In the genomic region with DNA sequence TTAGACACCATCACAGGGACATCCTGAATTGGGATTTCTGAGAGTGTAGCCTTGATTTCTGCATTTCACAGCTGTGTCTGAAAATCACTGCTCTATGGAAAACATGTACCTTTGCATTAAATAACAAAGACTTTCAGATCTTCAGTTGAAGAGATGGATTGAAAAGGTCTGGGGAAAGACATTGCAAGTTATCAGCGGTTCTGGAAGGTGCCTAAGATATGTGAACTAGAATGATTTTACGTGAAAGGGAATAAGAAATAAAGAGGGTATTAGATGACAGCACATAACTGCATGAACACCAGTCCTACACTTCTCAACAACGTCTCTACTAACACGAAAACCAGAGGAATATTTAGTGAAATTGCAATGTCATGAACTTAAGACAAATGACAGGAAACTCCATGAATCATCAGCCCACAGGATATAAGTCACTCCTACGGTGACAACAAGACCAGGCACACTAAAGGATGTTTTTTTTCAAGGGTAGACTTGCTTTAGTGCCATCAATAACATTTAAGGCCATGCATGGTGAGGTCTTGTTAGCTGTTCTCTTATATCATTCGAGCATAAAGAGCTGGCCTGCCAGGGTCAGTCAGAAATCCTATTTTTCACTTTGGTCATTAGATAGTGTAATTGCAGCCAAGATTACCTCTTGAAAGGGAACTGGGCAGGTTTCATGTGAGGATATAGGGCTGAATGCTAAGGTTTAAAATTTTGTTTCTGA, we compare ENCODE assay signal across 10 cellular contexts.
DNase-seq lines count a peak whose midpoint lies in the region; ATAC-seq and TF ChIP-seq lines count a peak whose summit lies in the region.
"Had no signal": no experiment of that assay in that cellular context is flagged by ENCODE, and none has a peak within 500 bp of the region (broad histone marks: within the 10 kb centered on the region; RNA-seq: fewer than 3 reads in every experiment).

No MANE protein-coding gene starts in this region.

- peak overlapping the region; percentile 62 for H2AFZ ChIP-seq in mammary epithelial cell (ENCODE audit: low read depth, low read length)

- H3K27ac ChIP-seq in mammary epithelial cell (ENCODE audit: insufficient read depth, low read depth, low read length): no peak overlapping the region
- H3K27ac ChIP-seq in psoas muscle: peak overlapping the region; percentile 24
- H3K27ac ChIP-seq: VCaP had no signal

- H3K27me3 ChIP-seq in mammary epithelial cell (ENCODE audit: insufficient read depth, low read length): no peaks in the 10 kb centered on the region
- no peaks in the 10 kb centered on the region for H3K27me3 ChIP-seq in psoas muscle (ENCODE audit: insufficient read depth in 3 of 3, low read length in 2 of 3)

- intact Hi-C loops in mammary epithelial cell (cut with micrococcal nuclease): no loop called here
- intact Hi-C loops in psoas muscle (cut with DNase I): no loop called here

- ATAC-seq in GM18502 (IDR thresholded peaks at IDR 0.05; ENCODE audit: poor library complexity, unreplicated experiment): peak; percentile 60
- peak in 3 of 4 donors; percentile 33 to 56 (median 45) for ATAC-seq in psoas muscle
- no peak for ATAC-seq in GM19023 (IDR thresholded peaks at IDR 0.05; ENCODE audit: unreplicated experiment)

- no peak overlapping the region for H3K4me3 ChIP-seq in mammary epithelial cell (replicated peaks in 1 of 3; ENCODE audit: insufficient read depth in 1 of 3, low read depth in 2 of 3, low read length in 3 of 3)
- H3K4me3 ChIP-seq in psoas muscle: no peak overlapping the region

- H4K20me1 ChIP-seq in mammary epithelial cell (ENCODE audit: insufficient read depth, low read length): no peaks in the 10 kb centered on the region

- no TSS peak for BruUV-seq in mammary epithelial cell (replicated peaks; lab: Mats Ljungman, UMichigan)

- no peak overlapping the region for H3K9ac ChIP-seq in mammary epithelial cell (ENCODE audit: insufficient read depth, low read length)

- H3K36me3 ChIP-seq in mammary epithelial cell (ENCODE audit: insufficient read depth, low read length) (no peaks in the 10 kb centered on the region), psoas muscle (ENCODE audit: insufficient read depth in 1 of 2, low read depth in 1 of 2) (no peaks in the 10 kb centered on the region)

- in situ Hi-C loops in mammary epithelial cell (cut with MboI; ENCODE audit: low sequenced_read_pairs in 2 of 2): no loop called here

- H3K79me2 ChIP-seq in mammary epithelial cell (ENCODE audit: insufficient read depth, low read length): no peaks in the 10 kb centered on the region

- dilution Hi-C loops in mammary epithelial cell (cut with HindIII; ENCODE audit: low sequenced_read_pairs): no loop called here

- peak overlapping the region; percentile 74 for H3K4me2 ChIP-seq in mammary epithelial cell (ENCODE audit: insufficient read depth, low read depth, low read length)

- DNase-seq in OCI-M1 (lab: John Stamatoyannopoulos, UW) (peak; percentile 90), mammary epithelial cell (peak; percentile 64), psoas muscle (no peak), HK-2 (ENCODE audit: unreplicated experiment) (no peak), NCI-H2227 (lab: John Stamatoyannopoulos, UW; ENCODE audit: unreplicated experiment) (no peak)
- DNase-seq: islet precursor cell; stimulated activated naive CD4-positive, alpha-beta T cell had no signal

- no peak for TF ChIP-seq CTCF in mammary epithelial cell (conservative IDR thresholded peaks at IDR 0.05 in 1 of 2, IDR thresholded peaks at IDR 0.05 in 1 of 2; ENCODE audit: extremely low read depth in 1 of 2, insufficient read depth in 1 of 2, low read depth in 1 of 2, low read length in 2 of 2)
- no peak for TF ChIP-seq CTCF in psoas muscle (IDR thresholded peaks at IDR 0.05)

- peaks cover 8% of the 10 kb centered on the region for H3K4me1 ChIP-seq in mammary epithelial cell (ENCODE audit: insufficient read depth, low read length)
- H3K4me1 ChIP-seq in psoas muscle: no peaks in the 10 kb centered on the region

- WGBS in mammary epithelial cell (ENCODE audit: low coverage, missing lambda C conversion rate): 30% methylated on average over 6 of the region's 6 CpGs
- 35 to 44% (median 35%) methylated on average over 6 of the region's 6 CpGs for whole genome bisulfite sequencing in psoas muscle, 3 donors

- H3K9me3 ChIP-seq in mammary epithelial cell (replicated peaks; ENCODE audit: insufficient read depth, low read length): no peaks in the 10 kb centered on the region
- H3K9me3 ChIP-seq in psoas muscle: no peaks in the 10 kb centered on the region

- CTCF ChIA-PET in mammary epithelial cell (lab: Charles Lee; ENCODE audit: low non-redundant PET): no interaction called here

Comparison
In these comparisons a context has a peak if more than half of its experiments do, and no peak if none do; other contexts are left out.
1. DNase-seq: peak in OCI-M1 (single experiment) and mammary epithelial cell (single experiment); none in psoas muscle (0 of 2), HK-2 (single experiment) and NCI-H2227 (single experiment).